Comparison of ENCODE assay signal across 8 cellular contexts in genomic region chr9:72203205-72203803, GRCh38. TPM values are rescaled to one million over a fixed set of nuclear protein-coding genes. Genes with fewer than 3 reads are reported as not detected.
DNase-seq lines count a peak whose midpoint lies in the region; ATAC-seq and TF ChIP-seq lines count a peak whose summit lies in the region.

No MANE protein-coding gene starts in this region.

- TF ChIP-seq CTCF in AG04450 (IDR thresholded peaks at IDR 0.05; ENCODE audit: low read depth, low read length), result peak; percentile 63
- TF ChIP-seq CTCF in GM12865 (IDR thresholded peaks at IDR 0.05; ENCODE audit: insufficient read depth, low read depth, low read length, missing control alignments), result peak; percentile 66
- peak; percentile 57 to 71 for TF ChIP-seq CTCF in brain (conservative IDR thresholded peaks at IDR 0.05)

- no peak overlapping the region for H3K4me3 Mint-ChIP-seq in brain

- no peaks in the 10 kb centered on the region for H3K9me3 ChIP-seq in AG04450 (ENCODE audit: control insufficient read depth, insufficient read depth, low read length)

- no peak overlapping the region for H3K27ac ChIP-seq in AG04450 (ENCODE audit: low read depth, low read length)

- no peak overlapping the region for H3K27ac Mint-ChIP-seq in brain

- no peaks in the 10 kb centered on the region for H3K4me1 Mint-ChIP-seq in brain

- DNase-seq in AG04450 (ENCODE audit: low read depth, low spot score), result no peak
- peak; percentile 50 for DNase-seq in GM12865 (ENCODE audit: low read depth)
- peak; percentile 2 for DNase-seq in NCI-H1694 (lab: John Stamatoyannopoulos, UW)
- peak; percentile 40 for DNase-seq in middle frontal gyrus (ENCODE audit: extremely low spot score, low spot score)
- DNase-seq in stimulated activated CD4-positive, alpha-beta T cell treated with anti-CD3 and anti-CD28 coated beads, Interleukin-12 subunit alpha, Interleukin-12 subunit beta, amount 100 ng/mL, for 4 hours, result no peak

- CTCF ChIA-PET in AG04450 (lab: Charles Lee), result interaction anchor here (0.6 to 1.6 kb wide), 7 partner anchors 37 to 879 kb away, joined by 3 to 9 read pairs (median 3); no protein-coding TSS in a partner anchor

- no peaks in the 10 kb centered on the region for H3K27me3 ChIP-seq in AG04450 (ENCODE audit: control insufficient read depth, insufficient read depth, low read length)

- peak; percentile 53 for ATAC-seq in HG02610 (IDR thresholded peaks at IDR 0.05; ENCODE audit: unreplicated experiment)
- no peak for ATAC-seq in GM18873 (IDR thresholded peaks at IDR 0.05; ENCODE audit: low FRiP score, unreplicated experiment)

- H3K9me3 Mint-ChIP-seq in brain, result no peaks in the 10 kb centered on the region

- no peaks in the 10 kb centered on the region for H3K36me3 Mint-ChIP-seq in brain

- POLR2A ChIA-PET in AG04450 (lab: Yijun Ruan, JAX), result no interaction called here

- H3K27me3 Mint-ChIP-seq in brain, result peaks cover 3% of the 10 kb centered on the region

- H3K4me3 ChIP-seq in AG04450 (ENCODE audit: low read depth, low read length), result no peak overlapping the region
- H3K4me3 ChIP-seq in GM12865 (ENCODE audit: low read depth, low read length), result no peak overlapping the region

RNA-seq across cellular contexts. Expression of gene GDA, which starts 54.1 kb away (rescaled TPM):
- polyA plus RNA-seq in AG04450 (2011; rRNA removed) (not detected in 2 replicates), brain (ENCODE audit: insufficient read depth, low read depth, low replicate concordance) (10.5 TPM)
- not detected in 2 replicates for polyA minus RNA-seq in AG04450 (2011; rRNA and poly(A)+ RNA removed)

Comparison
In these comparisons a context has a peak if more than half of its experiments do, and no peak if none do; other contexts are left out.
1. DNase-seq: peak in GM12865 (single experiment), NCI-H1694 (single experiment) and middle frontal gyrus (single experiment); none in AG04450 (single experiment) and stimulated activated CD4-positive, alpha-beta T cell treated with anti-CD3 and anti-CD28 coated beads, Interleukin-12 subunit alpha, Interleukin-12 subunit beta, amount 100 ng/mL, for 4 hours (single experiment).
2. RNA of gene GDA, which starts 54.1 kb away (polyA plus RNA-seq): 10.5 TPM in brain (single experiment); not detected in AG04450; every median in the first group is over 10 times any median in the second.
3. Peak in every context shown above with its lines, with median percentiles within 50 percentile points of each other: CTCF ChIP-seq.